In genomic region chr1:235336903-235337302, GRCh38 we compare ENCODE assay signal across 12 cellular contexts. TPM values are rescaled to one million over a fixed set of nuclear protein-coding genes. Genes with fewer than 3 reads are reported as not detected.
DNase-seq lines count a peak whose midpoint lies in the region; ATAC-seq, FAIRE-seq and TF ChIP-seq lines count a peak whose summit lies in the region.
"Had no signal": no experiment of that assay in that cellular context is flagged by ENCODE, and none has a peak within 500 bp of the region (broad histone marks: within the 10 kb centered on the region; RNA-seq: fewer than 3 reads in every experiment).

No MANE protein-coding gene starts in this region.

- H3K27ac ChIP-seq in liver (ENCODE audit: low read depth in 1 of 2, low read length in 2 of 2) (peak overlapping the region; percentile 30 to 74), HepG2 (ENCODE audit: extremely low read length, insufficient read depth, low read length) (no peak overlapping the region), upper lobe of left lung (peak overlapping the region in 3 of 4 donors; percentile 26 to 55 (median 52))
- H3K27ac ChIP-seq: HL-60 had no signal

- H3K4me3 Mint-ChIP-seq in activated naive CD4-positive, alpha-beta T cell treated with anti-CD3 and anti-CD28 coated beads, Interleukin-2, amount 10 ng/mL, durations not matched to agents 7 days and 5 days = peak overlapping the region; percentile 27

- peaks cover 6% of the 10 kb centered on the region; the same call in 1 of the 2 replicates for H4K20me1 ChIP-seq in HepG2 (ENCODE audit: insufficient read depth, low read length)

- peak; percentile 31 to 57 for TF ChIP-seq RAD21 in liver (IDR thresholded peaks at IDR 0.05)
- no peak for TF ChIP-seq RAD21 in HepG2 (CRISPR knock-in tag; IDR thresholded peaks at IDR 0.05)

- TF ChIP-seq EP300 in HepG2 (IDR thresholded peaks at IDR 0.05; ENCODE audit: low read depth in 2 of 2, low read length in 2 of 2) (no peak), HepG2 (CRISPR knock-in tag; IDR thresholded peaks at IDR 0.05; ENCODE audit: borderline replicate concordance) (no peak), upper lobe of left lung (IDR thresholded peaks at IDR 0.05) (no peak)

- in situ Hi-C loops in HepG2 (cut with HindIII; ENCODE audit: extremely low pct_ligation_motif_present, low pct_unique_long_range_greater_than_20kb) = no loop called here

- no peak overlapping the region for H3K4me2 ChIP-seq in HepG2 (ENCODE audit: low read depth, low read length)

- H3K4me1 ChIP-seq in liver (ENCODE audit: control insufficient read depth in 4 of 4, insufficient read depth in 4 of 4, low read length in 3 of 4) = peaks cover 2 to 13% (median 10%) of the 10 kb centered on the region in 4 donors
- H3K4me1 ChIP-seq in HepG2 (ENCODE audit: insufficient read depth, low read length) = peaks cover 28% of the 10 kb centered on the region
- H3K4me1 ChIP-seq in upper lobe of left lung = peaks cover 13 to 21% (median 16%) of the 10 kb centered on the region in 4 donors

- POLR2A ChIA-PET in HepG2 (lab: Yijun Ruan, JAX) = no interaction called here

- H3K9ac ChIP-seq in liver (ENCODE audit: low read depth in 1 of 2, low read length in 2 of 2) (peak overlapping the region in 1 of 2 donors; percentile 22), HepG2 (ENCODE audit: insufficient read depth, low read depth, low read length) (no peak overlapping the region)

- no peaks in the 10 kb centered on the region for H3K27me3 Mint-ChIP-seq in activated naive CD4-positive, alpha-beta T cell treated with anti-CD3 and anti-CD28 coated beads, Interleukin-2, amount 10 ng/mL, durations not matched to agents 7 days and 5 days

- H3K79me2 ChIP-seq in HepG2 (ENCODE audit: insufficient read depth, low read length) = peaks cover 40% of the 10 kb centered on the region

- no peaks in the 10 kb centered on the region for H3K27me3 ChIP-seq in liver (ENCODE audit: control insufficient read depth in 4 of 4, insufficient read depth in 4 of 4, low read length in 3 of 4)
- no peaks in the 10 kb centered on the region for H3K27me3 ChIP-seq in HepG2 (ENCODE audit: control insufficient read depth in 1 of 2, insufficient read depth in 2 of 2, low read length in 2 of 2)
- no peaks in the 10 kb centered on the region for H3K27me3 ChIP-seq in upper lobe of left lung
- H3K27me3 ChIP-seq: tibial nerve had no signal

- H3K36me3 ChIP-seq in liver (ENCODE audit: control insufficient read depth in 4 of 4, insufficient read depth in 3 of 4, low read depth in 1 of 4, low read length in 3 of 4) (peaks cover under 1 to 3% (median 1%) of the 10 kb centered on the region in 4 donors), HepG2 (replicated peaks in 1 of 2; ENCODE audit: control insufficient read depth in 1 of 2, insufficient read depth in 2 of 2, low read length in 2 of 2) (peaks cover 5 to 20% of the 10 kb centered on the region in 2 experiments; a peak in 4 of 5 replicates), upper lobe of left lung (peaks cover 0 to 48% (median 7%) of the 10 kb centered on the region in 4 donors)

- no peak for TF ChIP-seq CTCF in liver (IDR thresholded peaks at IDR 0.05; ENCODE audit: low read depth, low read length, missing input control)
- no peak for TF ChIP-seq CTCF in HepG2 (CRISPR knock-in tag; IDR thresholded peaks at IDR 0.05)
- no peak for TF ChIP-seq CTCF in upper lobe of left lung (IDR thresholded peaks at IDR 0.05)

- intact Hi-C loops in HepG2 (cut with micrococcal nuclease; ENCODE audit: unreplicated experiment) = no loop called here

- H3K27ac Mint-ChIP-seq in activated naive CD4-positive, alpha-beta T cell treated with anti-CD3 and anti-CD28 coated beads, Interleukin-2, amount 10 ng/mL, durations not matched to agents 7 days and 5 days = peak overlapping the region; percentile 86

- 47% methylated on average over 4 of the region's 4 CpGs for WGBS in liver
- 100% methylated on average over 4 of the region's 4 CpGs for WGBS in HepG2 (ENCODE audit: low lambda C conversion rate)
- 52 to 64% methylated on average over 4 of the region's 4 CpGs for WGBS in upper lobe of left lung, 2 donors

- no TSS peak for BruUV-seq in HepG2 (replicated peaks; lab: Mats Ljungman, UMichigan)

- CTCF ChIA-PET in HepG2 (lab: Yijun Ruan, JAX; ENCODE audit: low intra/inter-chr PET ratio, low total read pairs) = no interaction called here
- CTCF ChIA-PET in activated naive CD4-positive, alpha-beta T cell treated with anti-CD3 and anti-CD28 coated beads, Interleukin-2, amount 10 ng/mL, durations not matched to agents 7 days and 5 days (lab: Charles Lee) = interaction anchor here (1.4 kb wide), 1 partner anchor 84 kb away, joined by 5 read pairs; no protein-coding TSS in a partner anchor

- peaks cover 24% of the 10 kb centered on the region for H3K36me3 Mint-ChIP-seq in activated naive CD4-positive, alpha-beta T cell treated with anti-CD3 and anti-CD28 coated beads, Interleukin-2, amount 10 ng/mL, durations not matched to agents 7 days and 5 days

- H2AFZ ChIP-seq in HepG2 (ENCODE audit: low read length) = no peak overlapping the region

- H3K4me3 ChIP-seq in liver (ENCODE audit: low read depth in 1 of 3, low read length in 3 of 3) (no peak overlapping the region), HepG2 (replicated peaks in 1 of 3; ENCODE audit: insufficient read depth in 1 of 3, low read depth in 2 of 3, low read length in 3 of 3) (no peak overlapping the region), upper lobe of left lung (no peak overlapping the region)
- H3K4me3 ChIP-seq: tibial nerve had no signal

- ATAC-seq in HepG2 (no peak), upper lobe of left lung (ENCODE audit: low FRiP score in 2 of 2) (no peak), HG02759 (IDR thresholded peaks at IDR 0.05; ENCODE audit: unreplicated experiment) (no peak)

- H3K9me3 ChIP-seq in liver (ENCODE audit: control insufficient read depth in 4 of 4, low read length in 3 of 4) = no peaks in the 10 kb centered on the region
- H3K9me3 ChIP-seq in HepG2 (ENCODE audit: low read length) = no peaks in the 10 kb centered on the region
- no peaks in the 10 kb centered on the region for H3K9me3 ChIP-seq in upper lobe of left lung
- H3K9me3 ChIP-seq: tibial nerve had no signal

- FAIRE-seq in HepG2 (lab: Jason Lieb, UNC) = no peak

- H3K9me3 Mint-ChIP-seq in activated naive CD4-positive, alpha-beta T cell treated with anti-CD3 and anti-CD28 coated beads, Interleukin-2, amount 10 ng/mL, durations not matched to agents 7 days and 5 days = no peaks in the 10 kb centered on the region

- peaks cover 26% of the 10 kb centered on the region for H3K4me1 Mint-ChIP-seq in activated naive CD4-positive, alpha-beta T cell treated with anti-CD3 and anti-CD28 coated beads, Interleukin-2, amount 10 ng/mL, durations not matched to agents 7 days and 5 days

- DNase-seq in HepG2 (ENCODE audit: low spot score) (no peak), kidney tubule cell (ENCODE audit: low spot score) (peak; percentile 67), upper lobe of left lung (no peak), NK-92 (lab: John Stamatoyannopoulos, UW; ENCODE audit: unreplicated experiment) (no peak), DMS79 (lab: John Stamatoyannopoulos, UW) (no peak)
- peak; percentile 57 for DNase-seq in activated naive CD4-positive, alpha-beta T cell treated with anti-CD3 and anti-CD28 coated beads, Interleukin-2, amount 10 ng/mL, durations not matched to agents 7 days and 5 days
- DNase-seq: amygdala, HCEC 1CT had no signal

- TF ChIP-seq POLR2A in HepG2 (IDR thresholded peaks at IDR 0.05; ENCODE audit: insufficient read depth in 1 of 2, low read depth in 2 of 2, low read length in 2 of 2) (no peak), upper lobe of left lung (IDR thresholded peaks at IDR 0.05) (no peak)

RNA-seq across cellular contexts. Expression of gene GGPS1, which starts 8.5 kb away (rescaled TPM):
- total RNA-seq in liver (10 to 100 TPM in 1 of 2 donors, 1 to 10 TPM in 1; 4.8 to 10.1 TPM), HepG2 (2016; rRNA removed; fragmentation: Illumina TruSeq; extraction: Trizol) (42.6 and 59.1 TPM in 2 replicates), upper lobe of left lung (10 to 100 TPM in 4 of 6 donors, 1 to 10 TPM in 2; 5.0 to 32.6 (median 25.4) TPM)
- polyA plus RNA-seq in liver (10 to 100 TPM in 1 of 2 donors, 1 to 10 TPM in 1; 6.5 to 13.2 TPM), HepG2 (2011; rRNA removed) (25.8 and 28.8 TPM in 2 replicates)
- total RNA-seq in HepG2 (2016; cell fraction: cytosol; rRNA removed; fragmentation: Illumina TruSeq; extraction: Trizol; ENCODE audit: low read depth) = 21.5 and 21.8 TPM in 2 replicates
- 38.1 and 62.2 TPM in 2 replicates for total RNA-seq in HepG2 (2016; cell fraction: insoluble cytoplasmic fraction; rRNA removed; fragmentation: Illumina TruSeq; extraction: Trizol)
- 37.1 and 44.7 TPM in 2 replicates for total RNA-seq in HepG2 (2016; cell fraction: membrane; rRNA removed; fragmentation: Illumina TruSeq; extraction: Trizol)
- total RNA-seq in HepG2 (2016; cell fraction: nucleus; rRNA removed; fragmentation: Illumina TruSeq; extraction: Trizol) = 11.9 and 16.2 TPM in 2 replicates
- polyA plus RNA-seq in HepG2 (2011; cell fraction: cytosol; rRNA removed) = 12.9 and 22.2 TPM in 2 replicates
- polyA plus RNA-seq in HepG2 (2011; cell fraction: nucleus; rRNA removed) = 4.4 and 11.2 TPM in 2 replicates
- polyA plus RNA-seq in HepG2 (2012) = 30.9 and 36.8 TPM in 2 replicates
- 11.2 and 11.4 TPM in 2 replicates for polyA plus RNA-seq in HepG2 (2016; cell fraction: cytosol; fragmentation: Illumina TruSeq; extraction: Trizol; ENCODE audit: low read depth)
- 59.2 and 60.3 TPM in 2 replicates for polyA plus RNA-seq in HepG2 (2016; cell fraction: insoluble cytoplasmic fraction; fragmentation: Illumina TruSeq; extraction: Trizol; ENCODE audit: low read depth)
- polyA plus RNA-seq in HepG2 (2016; cell fraction: membrane; fragmentation: Illumina TruSeq; extraction: Trizol; ENCODE audit: low read depth) = 29.1 and 29.2 TPM in 2 replicates
- 24.5 and 28.8 TPM in 2 replicates for polyA plus RNA-seq in HepG2 (2016; cell fraction: nucleus; fragmentation: Illumina TruSeq; extraction: Trizol; ENCODE audit: insufficient read depth, low read depth)
- polyA minus RNA-seq in HepG2 (2011; rRNA and poly(A)+ RNA removed; ENCODE audit: low replicate concordance) = 17.0 and 17.9 TPM in 2 replicates
- 15.0 and 19.9 TPM in 2 replicates for polyA minus RNA-seq in HepG2 (2011; cell fraction: cytosol; rRNA and poly(A)+ RNA removed)
- polyA minus RNA-seq in HepG2 (2011; cell fraction: nucleus; rRNA and poly(A)+ RNA removed) = 11.3 and 17.7 TPM in 2 replicates

RNA-seq across cellular contexts. Expression of gene ARID4B, which starts 8.9 kb away (rescaled TPM):
- total RNA-seq in liver = 10 to 100 TPM; 21.6 to 27.3 TPM
- 10 to 100 TPM in 1 of 2 donors, 1 to 10 TPM in 1; 4.2 to 21.0 TPM for polyA plus RNA-seq in liver
- total RNA-seq in HepG2 (2016; rRNA removed; fragmentation: Illumina TruSeq; extraction: Trizol) = 24.6 and 26.9 TPM in 2 replicates
- 3.6 and 6.4 TPM in 2 replicates for total RNA-seq in HepG2 (2016; cell fraction: cytosol; rRNA removed; fragmentation: Illumina TruSeq; extraction: Trizol; ENCODE audit: low read depth)
- 25.3 and 26.7 TPM in 2 replicates for total RNA-seq in HepG2 (2016; cell fraction: insoluble cytoplasmic fraction; rRNA removed; fragmentation: Illumina TruSeq; extraction: Trizol)
- total RNA-seq in HepG2 (2016; cell fraction: membrane; rRNA removed; fragmentation: Illumina TruSeq; extraction: Trizol) = 6.4 and 8.2 TPM in 2 replicates
- 40.1 and 45.0 TPM in 2 replicates for total RNA-seq in HepG2 (2016; cell fraction: nucleus; rRNA removed; fragmentation: Illumina TruSeq; extraction: Trizol)
- 7.2 and 9.7 TPM in 2 replicates for polyA plus RNA-seq in HepG2 (2011; rRNA removed)
- 3.3 and 4.4 TPM in 2 replicates for polyA plus RNA-seq in HepG2 (2011; cell fraction: cytosol; rRNA removed)
- polyA plus RNA-seq in HepG2 (2011; cell fraction: nucleus; rRNA removed) = 12.9 and 13.1 TPM in 2 replicates
- 13.4 and 18.5 TPM in 2 replicates for polyA plus RNA-seq in HepG2 (2012)
- 0.25 and 0.27 TPM in 2 replicates for polyA plus RNA-seq in HepG2 (2016; cell fraction: cytosol; fragmentation: Illumina TruSeq; extraction: Trizol; ENCODE audit: low read depth)
- 14.8 and 15.4 TPM in 2 replicates for polyA plus RNA-seq in HepG2 (2016; cell fraction: insoluble cytoplasmic fraction; fragmentation: Illumina TruSeq; extraction: Trizol; ENCODE audit: low read depth)
- 0.92 and 0.98 TPM in 2 replicates for polyA plus RNA-seq in HepG2 (2016; cell fraction: membrane; fragmentation: Illumina TruSeq; extraction: Trizol; ENCODE audit: low read depth)
- polyA plus RNA-seq in HepG2 (2016; cell fraction: nucleus; fragmentation: Illumina TruSeq; extraction: Trizol; ENCODE audit: insufficient read depth, low read depth) = 30.0 and 32.3 TPM in 2 replicates
- polyA minus RNA-seq in HepG2 (2011; rRNA and poly(A)+ RNA removed; ENCODE audit: low replicate concordance) = 9.7 and 16.5 TPM in 2 replicates
- polyA minus RNA-seq in HepG2 (2011; cell fraction: cytosol; rRNA and poly(A)+ RNA removed) = 10.8 and 14.8 TPM in 2 replicates
- polyA minus RNA-seq in HepG2 (2011; cell fraction: nucleus; rRNA and poly(A)+ RNA removed) = 73.5 and 86.1 TPM in 2 replicates
- total RNA-seq in upper lobe of left lung = 10 to 100 TPM; 31.1 to 90.1 (median 51.3) TPM

RNA-seq across cellular contexts. Expression of gene TBCE, which starts 30.3 kb away (rescaled TPM):
- total RNA-seq in liver (10 to 100 TPM; 12.3 to 19.7 TPM), HepG2 (2016; rRNA removed; fragmentation: Illumina TruSeq; extraction: Trizol) (25.6 and 33.0 TPM in 2 replicates), upper lobe of left lung (10 to 100 TPM; 20.8 to 77.5 (median 26.5) TPM)
- polyA plus RNA-seq in liver (10 to 100 TPM in 1 of 2 donors, 1 to 10 TPM in 1; 9.5 to 15.9 TPM), HepG2 (2011; rRNA removed) (24.4 and 31.1 TPM in 2 replicates)
- total RNA-seq in HepG2 (2016; cell fraction: cytosol; rRNA removed; fragmentation: Illumina TruSeq; extraction: Trizol; ENCODE audit: low read depth) = 14.7 and 15.8 TPM in 2 replicates
- total RNA-seq in HepG2 (2016; cell fraction: insoluble cytoplasmic fraction; rRNA removed; fragmentation: Illumina TruSeq; extraction: Trizol) = 26.3 and 39.6 TPM in 2 replicates
- total RNA-seq in HepG2 (2016; cell fraction: membrane; rRNA removed; fragmentation: Illumina TruSeq; extraction: Trizol) = 11.4 and 12.5 TPM in 2 replicates
- 21.0 and 25.5 TPM in 2 replicates for total RNA-seq in HepG2 (2016; cell fraction: nucleus; rRNA removed; fragmentation: Illumina TruSeq; extraction: Trizol)
- polyA plus RNA-seq in HepG2 (2011; cell fraction: cytosol; rRNA removed) = 15.6 and 21.0 TPM in 2 replicates
- 26.3 and 27.5 TPM in 2 replicates for polyA plus RNA-seq in HepG2 (2011; cell fraction: nucleus; rRNA removed)
- polyA plus RNA-seq in HepG2 (2012) = 35.3 and 48.1 TPM in 2 replicates
- polyA plus RNA-seq in HepG2 (2016; cell fraction: cytosol; fragmentation: Illumina TruSeq; extraction: Trizol; ENCODE audit: low read depth) = 5.5 and 5.9 TPM in 2 replicates
- polyA plus RNA-seq in HepG2 (2016; cell fraction: insoluble cytoplasmic fraction; fragmentation: Illumina TruSeq; extraction: Trizol; ENCODE audit: low read depth) = 33.2 and 36.2 TPM in 2 replicates
- polyA plus RNA-seq in HepG2 (2016; cell fraction: membrane; fragmentation: Illumina TruSeq; extraction: Trizol; ENCODE audit: low read depth) = 7.0 and 7.4 TPM in 2 replicates
- 60.6 and 63.9 TPM in 2 replicates for polyA plus RNA-seq in HepG2 (2016; cell fraction: nucleus; fragmentation: Illumina TruSeq; extraction: Trizol; ENCODE audit: insufficient read depth, low read depth)
- 9.1 and 14.9 TPM in 2 replicates for polyA minus RNA-seq in HepG2 (2011; rRNA and poly(A)+ RNA removed; ENCODE audit: low replicate concordance)
- 13.1 and 16.3 TPM in 2 replicates for polyA minus RNA-seq in HepG2 (2011; cell fraction: cytosol; rRNA and poly(A)+ RNA removed)
- 44.9 and 47.3 TPM in 2 replicates for polyA minus RNA-seq in HepG2 (2011; cell fraction: nucleus; rRNA and poly(A)+ RNA removed)

Comparison
In these comparisons a context has a peak if more than half of its experiments do, and no peak if none do; other contexts are left out.
1. DNase-seq: peak in activated naive CD4-positive, alpha-beta T cell treated with anti-CD3 and anti-CD28 coated beads, Interleukin-2, amount 10 ng/mL, durations not matched to agents 7 days and 5 days (single experiment) and kidney tubule cell (single experiment); none in HepG2 (single experiment), upper lobe of left lung (0 of 2), NK-92 (single experiment) and DMS79 (single experiment).